ENCODE assay signal across 22 cellular contexts in the genomic region with DNA sequence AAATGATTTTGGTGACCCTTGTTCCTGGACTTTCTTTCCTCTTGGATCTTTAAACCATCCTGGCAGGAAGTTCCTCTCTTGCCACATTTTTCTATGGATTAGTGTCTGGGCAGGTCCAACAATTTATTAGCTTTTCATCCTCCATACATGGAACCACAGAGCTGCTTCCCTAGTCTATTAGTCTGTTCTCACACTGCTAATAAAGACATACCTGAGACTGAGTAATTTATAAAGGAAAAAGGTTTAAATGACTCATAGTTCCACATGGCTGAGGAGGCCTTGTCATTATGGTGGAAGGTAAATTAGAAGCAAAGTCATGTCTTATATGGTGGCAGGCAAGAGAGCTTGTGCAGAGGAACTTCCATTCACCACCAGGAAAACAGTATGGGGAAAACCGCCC.
DNase-seq lines count a peak whose midpoint lies in the region; ATAC-seq, FAIRE-seq and TF ChIP-seq lines count a peak whose summit lies in the region.
"Had no signal": no experiment of that assay in that cellular context is flagged by ENCODE, and none has a peak within 500 bp of the region (broad histone marks: within the 10 kb centered on the region; RNA-seq: fewer than 3 reads in every experiment).

No MANE protein-coding gene starts in this region.

- H2BK15ac ChIP-seq in H9 (ENCODE audit: low read depth, low read length), result no peak overlapping the region

- FAIRE-seq in bronchial epithelial cell (lab: Jason Lieb, UNC), result no peak
- FAIRE-seq: GM12892, GM18507, H1 had no signal

- H2BK20ac ChIP-seq in H9 (ENCODE audit: low read depth, low read length, poor library complexity, severe bottlenecking), result no peak overlapping the region

- TF ChIP-seq CTCF in bronchial epithelial cell (IDR thresholded peaks at IDR 0.05; ENCODE audit: insufficient read depth, low read length, severe bottlenecking), result no peak
- TF ChIP-seq CTCF in foreskin keratinocyte (conservative IDR thresholded peaks at IDR 0.05), result no peak
- TF ChIP-seq CTCF in H9 (conservative IDR thresholded peaks at IDR 0.05), result no peak

- H3K23me2 ChIP-seq in H9 (ENCODE audit: insufficient read length, low read depth, low read length, poor library complexity, severe bottlenecking), result no peaks in the 10 kb centered on the region

- ATAC-seq in foreskin keratinocyte, result peak; percentile 78
- no peak for ATAC-seq in GM21576 (IDR thresholded peaks at IDR 0.05; ENCODE audit: unreplicated experiment)

- DNase-seq in bronchial epithelial cell (ENCODE audit: low read depth), result peak; percentile 59
- peak; percentile 30 to 67 for DNase-seq in foreskin keratinocyte
- peak; percentile 75 for DNase-seq in renal cortical epithelial cell (ENCODE audit: low read depth)
- DNase-seq in H9, result no peak
- DNase-seq in HCEC 1CT, result no peak
- DNase-seq: C1 segment of cervical spinal cord; Caco-2; CD4-positive, CD25-positive, alpha-beta regulatory T cell; CD8-positive, alpha-beta memory T cell; DMS153; DMS79; GDM1; IMR-90; KBM-7 had no signal

- H4K91ac ChIP-seq in H9 (ENCODE audit: insufficient read length, low read depth, low read length), result no peak overlapping the region

- H3K79me2 ChIP-seq in H9 (ENCODE audit: insufficient read depth, low read length), result no peaks in the 10 kb centered on the region

- no peak overlapping the region for H3T11ph ChIP-seq in H9 (ENCODE audit: low read length)

- no peak overlapping the region for H2BK5ac ChIP-seq in H9 (ENCODE audit: insufficient read length, low read length)

- H2AFZ ChIP-seq in H9 (ENCODE audit: low read length), result no peak overlapping the region

- no peaks in the 10 kb centered on the region for H3K4me1 ChIP-seq in foreskin keratinocyte
- H3K4me1 ChIP-seq in H9 (ENCODE audit: insufficient read depth, low read length), result peaks cover under 1% of the 10 kb centered on the region; the same call in 1 of the 2 replicates
- H3K4me1 ChIP-seq: Caco-2, HAP-1 had no signal

- H3K4me3 Mint-ChIP-seq in H9, result no peak overlapping the region
- H3K4me3 Mint-ChIP-seq: B cell; CD4-positive, CD25-positive, alpha-beta regulatory T cell; CD8-positive, alpha-beta memory T cell had no signal

- H3K4me2 ChIP-seq in H9 (ENCODE audit: insufficient read depth, insufficient read length, low read length), result no peak overlapping the region

- no peaks in the 10 kb centered on the region for H3K9me3 ChIP-seq in H9 (ENCODE audit: control insufficient read depth, low read depth, low read length)
- H3K9me3 ChIP-seq: Caco-2, HAP-1 had no signal

- H3K56ac ChIP-seq in H9 (ENCODE audit: insufficient read length, low read depth, low read length), result no peak overlapping the region

- no peak overlapping the region for H3K27ac ChIP-seq in foreskin keratinocyte
- no peak overlapping the region for H3K27ac ChIP-seq in H9 (ENCODE audit: insufficient read length, low read depth, low read length)
- H3K27ac ChIP-seq: HL-60 had no signal

- H4K8ac ChIP-seq in H9 (replicated peaks; ENCODE audit: insufficient read length, low read depth, low read length), result no peak overlapping the region

- no peaks in the 10 kb centered on the region; a peak in 1 of 7 replicates for H3K36me3 Mint-ChIP-seq in H9 (ENCODE audit: insufficient read depth in 1 of 3, low read depth in 3 of 3)
- H3K36me3 Mint-ChIP-seq: CD4-positive, CD25-positive, alpha-beta regulatory T cell; CD8-positive, alpha-beta memory T cell had no signal

- no peaks in the 10 kb centered on the region for H4K20me1 ChIP-seq in H9 (ENCODE audit: control insufficient read depth, insufficient read depth, insufficient read length)

- H3K27me3 ChIP-seq in bronchial epithelial cell (ENCODE audit: control insufficient read depth, insufficient read depth, low read length) (peaks cover 2% of the 10 kb centered on the region), foreskin keratinocyte (no peaks in the 10 kb centered on the region), H9 (ENCODE audit: insufficient read depth, low read length) (no peaks in the 10 kb centered on the region)

- H3K23ac ChIP-seq in H9 (ENCODE audit: insufficient read length, low read depth, low read length), result no peak overlapping the region

- no peak overlapping the region for H2BK12ac ChIP-seq in H9 (ENCODE audit: insufficient read length, low read depth, low read length)

- peaks cover 2% of the 10 kb centered on the region; the same call in 1 of the 2 replicates for H3K27me3 Mint-ChIP-seq in H9 (ENCODE audit: low read depth)

- no peak overlapping the region for H3K14ac ChIP-seq in H9 (ENCODE audit: insufficient read depth, low read length)

- H2AK5ac ChIP-seq in H9 (ENCODE audit: insufficient read length, low read length), result no peak overlapping the region

- no peaks in the 10 kb centered on the region for H3K79me1 ChIP-seq in H9 (ENCODE audit: insufficient read depth, low read depth, low read length, poor library complexity, severe bottlenecking)

- H3K4me3 ChIP-seq in bronchial epithelial cell (ENCODE audit: low read depth, low read length), result no peak overlapping the region
- H3K4me3 ChIP-seq: HAP-1 had no signal

- no peak overlapping the region for H3K9ac ChIP-seq in H9 (ENCODE audit: extremely low read depth, insufficient read length, low read length)

- TF ChIP-seq RAD21 in Ishikawa (IDR thresholded peaks at IDR 0.05; ENCODE audit: low read depth), result no peak

- no peaks in the 10 kb centered on the region; a peak in 1 of 5 replicates for H3K9me3 Mint-ChIP-seq in H9

- H3K36me3 ChIP-seq in bronchial epithelial cell (ENCODE audit: control insufficient read depth, insufficient read depth, low read length), result no peaks in the 10 kb centered on the region
- H3K36me3 ChIP-seq: HAP-1 had no signal

- peaks cover 7 to 8% of the 10 kb centered on the region in 2 experiments for H3K4me1 Mint-ChIP-seq in H9
- H3K4me1 Mint-ChIP-seq: B cell; CD4-positive, CD25-positive, alpha-beta regulatory T cell; CD8-positive, alpha-beta memory T cell had no signal

- H3K18ac ChIP-seq in H9 (ENCODE audit: insufficient read length, low read depth, low read length), result no peak overlapping the region

- WGBS in H9 (ENCODE audit: extremely low coverage, insufficient read length, low lambda C conversion rate), result no CpG with 5 or more reads among the region's 1 CpG

- H4K5ac ChIP-seq in H9 (ENCODE audit: insufficient read length, low read depth, low read length), result no peak overlapping the region

- H2BK120ac ChIP-seq in H9 (ENCODE audit: low read depth, low read length, poor library complexity, severe bottlenecking), result no peak overlapping the region

- TF ChIP-seq EP300 in Ishikawa (IDR thresholded peaks at IDR 0.05; ENCODE audit: borderline replicate concordance), result peak; percentile 71

- no peak overlapping the region for H3K27ac Mint-ChIP-seq in H9
- H3K27ac Mint-ChIP-seq: B cell; CD8-positive, alpha-beta memory T cell had no signal

- H3K4ac ChIP-seq in H9 (ENCODE audit: low read depth, low read length), result no peak overlapping the region

TF ChIP-seq in Ishikawa, 13 proteins besides CTCF, POLR2A, EP300 and RAD21:
- no peak for TF ChIP-seq YY1 (IDR thresholded peaks at IDR 0.05; ENCODE audit: low read depth)
- TF ChIP-seq, protein P1, sequence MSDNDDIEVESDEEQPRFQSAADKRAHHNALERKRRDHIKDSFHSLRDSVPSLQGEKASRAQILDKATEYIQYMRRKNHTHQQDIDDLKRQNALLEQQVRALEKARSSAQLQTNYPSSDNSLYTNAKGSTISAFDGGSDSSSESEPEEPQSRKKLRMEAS (IDR thresholded peaks at IDR 0.05), result peak; percentile 34; the same call in 1 of the 2 replicates
- no peak; the same call in 1 of the 2 replicates for TF ChIP-seq NFIC (IDR thresholded peaks at IDR 0.05)
- no peak for TF ChIP-seq EGR1 (IDR thresholded peaks at IDR 0.05)
- no peak for TF ChIP-seq CEBPB (IDR thresholded peaks at IDR 0.05)
- TF ChIP-seq CREB1 (IDR thresholded peaks at IDR 0.05; ENCODE audit: low read depth), result no peak
- peak; percentile 72; the same call in 1 of the 2 replicates for TF ChIP-seq TCF12 (IDR thresholded peaks at IDR 0.05; ENCODE audit: low read depth)
- TF ChIP-seq, protein P2, sequence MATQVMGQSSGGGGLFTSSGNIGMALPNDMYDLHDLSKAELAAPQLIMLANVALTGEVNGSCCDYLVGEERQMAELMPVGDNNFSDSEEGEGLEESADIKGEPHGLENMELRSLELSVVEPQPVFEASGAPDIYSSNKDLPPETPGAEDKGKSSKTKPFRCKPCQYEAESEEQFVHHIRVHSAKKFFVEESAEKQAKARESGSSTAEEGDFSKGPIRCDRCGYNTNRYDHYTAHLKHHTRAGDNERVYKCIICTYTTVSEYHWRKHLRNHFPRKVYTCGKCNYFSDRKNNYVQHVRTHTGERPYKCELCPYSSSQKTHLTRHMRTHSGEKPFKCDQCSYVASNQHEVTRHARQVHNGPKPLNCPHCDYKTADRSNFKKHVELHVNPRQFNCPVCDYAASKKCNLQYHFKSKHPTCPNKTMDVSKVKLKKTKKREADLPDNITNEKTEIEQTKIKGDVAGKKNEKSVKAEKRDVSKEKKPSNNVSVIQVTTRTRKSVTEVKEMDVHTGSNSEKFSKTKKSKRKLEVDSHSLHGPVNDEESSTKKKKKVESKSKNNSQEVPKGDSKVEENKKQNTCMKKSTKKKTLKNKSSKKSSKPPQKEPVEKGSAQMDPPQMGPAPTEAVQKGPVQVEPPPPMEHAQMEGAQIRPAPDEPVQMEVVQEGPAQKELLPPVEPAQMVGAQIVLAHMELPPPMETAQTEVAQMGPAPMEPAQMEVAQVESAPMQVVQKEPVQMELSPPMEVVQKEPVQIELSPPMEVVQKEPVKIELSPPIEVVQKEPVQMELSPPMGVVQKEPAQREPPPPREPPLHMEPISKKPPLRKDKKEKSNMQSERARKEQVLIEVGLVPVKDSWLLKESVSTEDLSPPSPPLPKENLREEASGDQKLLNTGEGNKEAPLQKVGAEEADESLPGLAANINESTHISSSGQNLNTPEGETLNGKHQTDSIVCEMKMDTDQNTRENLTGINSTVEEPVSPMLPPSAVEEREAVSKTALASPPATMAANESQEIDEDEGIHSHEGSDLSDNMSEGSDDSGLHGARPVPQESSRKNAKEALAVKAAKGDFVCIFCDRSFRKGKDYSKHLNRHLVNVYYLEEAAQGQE (IDR thresholded peaks at IDR 0.05; ENCODE audit: low read depth), result no peak
- no peak for TF ChIP-seq TAF1 (IDR thresholded peaks at IDR 0.05; ENCODE audit: low read depth)
- TF ChIP-seq, protein P3, sequence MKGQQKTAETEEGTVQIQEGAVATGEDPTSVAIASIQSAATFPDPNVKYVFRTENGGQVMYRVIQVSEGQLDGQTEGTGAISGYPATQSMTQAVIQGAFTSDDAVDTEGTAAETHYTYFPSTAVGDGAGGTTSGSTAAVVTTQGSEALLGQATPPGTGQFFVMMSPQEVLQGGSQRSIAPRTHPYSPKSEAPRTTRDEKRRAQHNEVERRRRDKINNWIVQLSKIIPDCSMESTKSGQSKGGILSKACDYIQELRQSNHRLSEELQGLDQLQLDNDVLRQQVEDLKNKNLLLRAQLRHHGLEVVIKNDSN (IDR thresholded peaks at IDR 0.05), result no peak
- TF ChIP-seq ZBTB7A (IDR thresholded peaks at IDR 0.05; ENCODE audit: low read depth), result no peak
- TF ChIP-seq FOXM1 (IDR thresholded peaks at IDR 0.05; ENCODE audit: borderline replicate concordance, low read depth), result peak; percentile 51; the same call in 1 of the 2 replicates
- TF ChIP-seq TEAD4 (IDR thresholded peaks at IDR 0.05), result peak; percentile 27; the same call in 1 of the 2 replicates

Comparison
In these comparisons a context has a peak if more than half of its experiments do, and no peak if none do; other contexts are left out.
1. DNase-seq: peak in bronchial epithelial cell (single experiment), foreskin keratinocyte (2 of 2) and renal cortical epithelial cell (single experiment); none in H9 (single experiment) and HCEC 1CT (single experiment).